Comparison of ENCODE assay signal across 18 cellular contexts in genomic region chr12:48388430-48388829, GRCh38. TPM values are rescaled to one million over a fixed set of nuclear protein-coding genes. Genes with fewer than 3 reads are reported as not detected.
DNase-seq lines count a peak whose midpoint lies in the region; ATAC-seq and TF ChIP-seq lines count a peak whose summit lies in the region.
"Had no signal": no experiment of that assay in that cellular context is flagged by ENCODE, and none has a peak within 500 bp of the region (broad histone marks: within the 10 kb centered on the region; RNA-seq: fewer than 3 reads in every experiment).

No MANE protein-coding gene starts in this region.

- peak; percentile 44 to 89 for ATAC-seq in left cardiac atrium
- no peak for ATAC-seq in HG02759 (IDR thresholded peaks at IDR 0.05; ENCODE audit: unreplicated experiment)
- ATAC-seq: left lobe of liver had no signal

- no peak overlapping the region for H3K4me3 ChIP-seq in breast epithelium
- no peak overlapping the region for H3K4me3 ChIP-seq in astrocyte of the spinal cord (ENCODE audit: low read depth, low read length)
- H3K4me3 ChIP-seq: BLaER1 treated with 17β-estradiol and CSF1 and Interleukin-3, amounts not matched to agents 10 nM and 100 nM had no signal

- H3K27me3 Mint-ChIP-seq in MCF 10A (ENCODE audit: insufficient read depth, unreplicated experiment), result peaks cover 57% of the 10 kb centered on the region

- POLR2A ChIA-PET in MCF 10A (lab: Yijun Ruan, JAX), result no interaction called here

- no peaks in the 10 kb centered on the region for H3K9me3 ChIP-seq in breast epithelium
- H3K9me3 ChIP-seq: BLaER1 treated with 17β-estradiol and CSF1 and Interleukin-3, amounts not matched to agents 10 nM and 100 nM had no signal

- in situ Hi-C loops in astrocyte of the spinal cord (cut with HindIII; ENCODE audit: low sequenced_read_pairs), result no loop called here

- TF ChIP-seq POLR2A in breast epithelium (IDR thresholded peaks at IDR 0.05), result no peak

- peaks cover 14% of the 10 kb centered on the region for H3K4me1 Mint-ChIP-seq in MCF 10A (ENCODE audit: insufficient read depth, unreplicated experiment)
- H3K4me1 Mint-ChIP-seq: activated naive CD8-positive, alpha-beta T cell treated with anti-CD3 and anti-CD28 coated beads, Interleukin-2, amount 10 ng/mL, durations not matched to agents 7 days and 5 days had no signal

- no peak overlapping the region for H3K27ac ChIP-seq in breast epithelium
- H3K27ac ChIP-seq: 22Rv1; BLaER1 treated with 17β-estradiol and CSF1 and Interleukin-3, amounts not matched to agents 10 nM and 100 nM had no signal

- H3K4me1 ChIP-seq in breast epithelium, result no peaks in the 10 kb centered on the region

- TF ChIP-seq CTCF in MCF 10A (IDR thresholded peaks at IDR 0.05; ENCODE audit: unreplicated experiment), result no peak
- no peak for TF ChIP-seq CTCF in breast epithelium (IDR thresholded peaks at IDR 0.05)
- TF ChIP-seq CTCF in astrocyte of the spinal cord (IDR thresholded peaks at IDR 0.05; ENCODE audit: low read depth, low read length), result no peak

- no peaks in the 10 kb centered on the region for H3K36me3 Mint-ChIP-seq in MCF 10A (ENCODE audit: insufficient read depth, unreplicated experiment)
- H3K36me3 Mint-ChIP-seq: activated naive CD8-positive, alpha-beta T cell treated with anti-CD3 and anti-CD28 coated beads, Interleukin-2, amount 10 ng/mL, durations not matched to agents 7 days and 5 days had no signal

- H3K9me3 Mint-ChIP-seq in MCF 10A (ENCODE audit: unreplicated experiment), result no peaks in the 10 kb centered on the region
- H3K9me3 Mint-ChIP-seq: activated naive CD8-positive, alpha-beta T cell treated with anti-CD3 and anti-CD28 coated beads, Interleukin-2, amount 10 ng/mL, durations not matched to agents 7 days and 5 days had no signal

- CTCF ChIA-PET in MCF 10A (lab: Yijun Ruan, JAX), result no interaction called here

- intact Hi-C loops in MCF 10A (cut with micrococcal nuclease), result no loop called here
- intact Hi-C loops in breast epithelium (cut with DNase I; ENCODE audit: low total_unique reads), result no loop called here
- intact Hi-C loops in left cardiac atrium (cut with DNase I), result no loop called here

- H3K36me3 ChIP-seq in breast epithelium, result no peaks in the 10 kb centered on the region
- H3K36me3 ChIP-seq: BLaER1 treated with 17β-estradiol and CSF1 and Interleukin-3, amounts not matched to agents 10 nM and 100 nM had no signal

- H3K27ac Mint-ChIP-seq in MCF 10A (ENCODE audit: low read depth, unreplicated experiment), result peak overlapping the region; percentile 29
- H3K27ac Mint-ChIP-seq: activated naive CD8-positive, alpha-beta T cell treated with anti-CD3 and anti-CD28 coated beads, Interleukin-2, amount 10 ng/mL, durations not matched to agents 7 days and 5 days had no signal

- H3K4me3 Mint-ChIP-seq in MCF 10A (ENCODE audit: unreplicated experiment), result no peak overlapping the region
- H3K4me3 Mint-ChIP-seq: activated naive CD8-positive, alpha-beta T cell treated with anti-CD3 and anti-CD28 coated beads, Interleukin-2, amount 10 ng/mL, durations not matched to agents 7 days and 5 days had no signal

- no peaks in the 10 kb centered on the region for H3K27me3 ChIP-seq in breast epithelium
- H3K27me3 ChIP-seq: BLaER1 treated with 17β-estradiol and CSF1 and Interleukin-3, amounts not matched to agents 10 nM and 100 nM had no signal

- BruUV-seq in MCF 10A (replicated peaks; lab: Mats Ljungman, UMichigan), result no TSS peak

- DNase-seq in MCF 10A (ENCODE audit: unreplicated experiment) (peak; percentile 22), breast epithelium (ENCODE audit: low spot score in 2 of 2) (no peak), astrocyte of the spinal cord (ENCODE audit: low read depth, low spot score) (peak; percentile 5), left cardiac atrium (no peak), superior temporal gyrus (ENCODE audit: extremely low spot score) (peak; percentile 35), MV-4-11 (lab: John Stamatoyannopoulos, UW) (no peak), HuH-7.5 (ENCODE audit: low spot score) (no peak)
- DNase-seq: activated CD4-positive, alpha-beta T cell treated with anti-CD3 and anti-CD28 coated beads for 4 hours; activated naive CD8-positive, alpha-beta T cell treated with anti-CD3 and anti-CD28 coated beads, Interleukin-2, amount 10 ng/mL, durations not matched to agents 7 days and 5 days; caudate nucleus; NCI-H187; SIG-M5; stimulated activated CD8-positive, alpha-beta memory T cell treated with anti-CD3 and anti-CD28 coated beads, Interleukin-4, amount 100 ng/mL, for 48 hours; T-helper 1 cell had no signal

RNA-seq across cellular contexts. Expression of gene ZNF641, which starts 37.7 kb away (rescaled TPM):
- 10.0 and 12.0 TPM in 2 replicates for total RNA-seq in MCF 10A (2022)
- total RNA-seq in breast epithelium, result 10 to 100 TPM; 22.9 to 33.8 (median 23.4) TPM
- total RNA-seq in left cardiac atrium, result 10 to 100 TPM; 14.3 to 14.4 TPM

Comparison
In these comparisons a context has a peak if more than half of its experiments do, and no peak if none do; other contexts are left out.
1. DNase-seq: peak in MCF 10A (single experiment), astrocyte of the spinal cord (single experiment) and superior temporal gyrus (single experiment); none in breast epithelium (0 of 2), left cardiac atrium (single experiment), MV-4-11 (single experiment) and HuH-7.5 (single experiment).